Comparison of ENCODE assay signal across 10 cellular contexts in the genomic region with DNA sequence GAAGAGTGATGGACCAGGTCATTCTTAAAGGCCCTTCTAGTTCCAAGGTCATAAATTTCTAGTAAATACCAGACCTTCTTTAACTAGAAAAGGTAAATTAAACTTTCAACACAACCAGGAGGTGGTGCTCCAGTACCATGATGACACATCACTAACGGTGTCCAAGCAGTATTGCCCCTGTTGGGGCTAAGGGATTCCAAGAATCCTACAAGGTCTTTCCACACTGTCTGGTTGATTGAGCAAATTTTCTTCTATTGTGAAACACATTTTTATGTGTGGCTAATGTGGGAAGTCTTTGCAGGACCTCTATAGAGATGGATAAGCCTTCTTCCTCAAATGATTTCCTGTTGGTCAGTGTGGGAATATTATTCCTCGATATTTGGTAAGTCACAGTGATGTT.
A peak's percentile ranks its signal among the peaks of the same experiment; 100 is the strongest.
DNase-seq lines count a peak whose midpoint lies in the region; ATAC-seq and TF ChIP-seq lines count a peak whose summit lies in the region.
"Had no signal": no experiment of that assay in that cellular context is flagged by ENCODE, and none has a peak within 500 bp of the region (broad histone marks: within the 10 kb centered on the region; RNA-seq: fewer than 3 reads in every experiment).

No MANE protein-coding gene starts in this region.

- DNase-seq in AG09309 (ENCODE audit: low read depth) (peak; percentile 98), body of pancreas (peak in 3 of 4 donors; percentile 7 to 22 (median 13)), kidney glomerular epithelial cell (lab: John Stamatoyannopoulos, UW) (peak; percentile 76), NCI-H187 (lab: John Stamatoyannopoulos, UW) (no peak), GM19240 (ENCODE audit: insufficient read length, low spot score) (no peak)
- DNase-seq: activated CD4-positive, alpha-beta T cell treated with anti-CD3 and anti-CD28 coated beads, Interleukin-2, amount 50 U/mL, for 4 hours; hippocampal formation had no signal

- H3K4me3 ChIP-seq in AG09309 (ENCODE audit: control insufficient read depth, low read depth, low read length): no peak overlapping the region
- H3K4me3 ChIP-seq in body of pancreas: no peak overlapping the region

- H3K27ac ChIP-seq in body of pancreas: no peak overlapping the region

- H3K9me3 ChIP-seq in body of pancreas: no peaks in the 10 kb centered on the region

- ATAC-seq in body of pancreas (peak; percentile 50), HG02678 (IDR thresholded peaks at IDR 0.05; ENCODE audit: unreplicated experiment) (no peak), HG03159 (IDR thresholded peaks at IDR 0.05; ENCODE audit: unreplicated experiment) (no peak)

- TF ChIP-seq POLR2A in body of pancreas (IDR thresholded peaks at IDR 0.05): no peak

- intact Hi-C loops in body of pancreas (cut with DNase I): no loop called here

- no peaks in the 10 kb centered on the region for H3K27me3 ChIP-seq in body of pancreas

- WGBS in body of pancreas, 2 donors: 20 to 33% methylated on average over 2 of the region's 2 CpGs

- TF ChIP-seq CTCF in AG09309 (IDR thresholded peaks at IDR 0.05; ENCODE audit: control insufficient read depth, insufficient read depth, low read depth, low read length, missing control alignments): peak; percentile 56
- TF ChIP-seq CTCF in LNCAP (IDR thresholded peaks at IDR 0.05): peak; percentile 52; the same call in 1 of the 2 replicates
- TF ChIP-seq CTCF in body of pancreas (IDR thresholded peaks at IDR 0.05): peak in 4 of 7 experiments; percentile 24 to 35 (median 24)

- no peaks in the 10 kb centered on the region for H3K36me3 ChIP-seq in body of pancreas (replicated peaks in 1 of 2; ENCODE audit: insufficient read depth in 1 of 2, low read depth in 2 of 2)

- no peaks in the 10 kb centered on the region for H3K4me1 ChIP-seq in body of pancreas

Comparison
In these comparisons a context has a peak if more than half of its experiments do, and no peak if none do; other contexts are left out.
1. DNase-seq: peak in AG09309 (single experiment), body of pancreas (3 of 4) and kidney glomerular epithelial cell (single experiment); none in NCI-H187 (0 of 2) and GM19240 (single experiment).
2. Peak in every context shown above with its lines, with median percentiles within 50 percentile points of each other: CTCF ChIP-seq.